Comparison of ENCODE assay signal across 8 cellular contexts in genomic region chr10:63633677-63634487, GRCh38.
DNase-seq lines count a peak whose midpoint lies in the region; ATAC-seq, FAIRE-seq and TF ChIP-seq lines count a peak whose summit lies in the region.

No MANE protein-coding gene starts in this region.

- no peak for TF ChIP-seq POLR2A in uterus (IDR thresholded peaks at IDR 0.05)

- DNase-seq in AG08396 (ENCODE audit: low spot score): peak; percentile 32
- peak; percentile 39 for DNase-seq in RCC 7860 (ENCODE audit: low spot score)
- no peak for DNase-seq in foreskin keratinocyte
- no peak for DNase-seq in uterus
- no peak for DNase-seq in aorta
- no peak for DNase-seq in putamen (ENCODE audit: low spot score)

- H3K4me3 Mint-ChIP-seq in activated T-helper 17 cell treated with anti-CD3 and anti-CD28 coated beads, Interleukin-2, amount 50 U/mL, for 72 hours: no peak overlapping the region

- H3K27ac Mint-ChIP-seq in activated T-helper 17 cell treated with anti-CD3 and anti-CD28 coated beads, Interleukin-2, amount 50 U/mL, for 72 hours: no peak overlapping the region

- H3K27ac ChIP-seq in foreskin keratinocyte: no peak overlapping the region
- H3K27ac ChIP-seq in uterus: no peak overlapping the region
- no peak overlapping the region for H3K27ac ChIP-seq in aorta (ENCODE audit: low read depth in 1 of 2, low read length in 2 of 2)

- TF ChIP-seq CTCF in GM12875 (IDR thresholded peaks at IDR 0.05; ENCODE audit: borderline replicate concordance, insufficient read depth, low read depth, low read length): 0 out of 2 replicates have a peak, but pooled peaks have one; percentile 14
- peak; percentile 69 for TF ChIP-seq CTCF in foreskin keratinocyte (conservative IDR thresholded peaks at IDR 0.05)
- peak in 3 of 4 experiments; percentile 20 to 23 (median 21) for TF ChIP-seq CTCF in uterus (IDR thresholded peaks at IDR 0.05)

- H3K9me3 ChIP-seq in uterus (no peaks in the 10 kb centered on the region), aorta (ENCODE audit: control insufficient read depth, low read length) (no peaks in the 10 kb centered on the region)

- intact Hi-C loops in uterus (cut with DNase I; ENCODE audit: low total_unique reads): loop anchor here (10.0 kb wide), 1 partner anchor 81 kb away; no protein-coding TSS in a partner anchor
- intact Hi-C loops in aorta (cut with DNase I): loop anchor here (5.0 to 10.0 kb wide), 6 partner anchors 63 to 469 kb away; partner anchors contain the start of gene JMJD1C (in 1 of the 2)

- ATAC-seq in foreskin keratinocyte (no peak), aorta (ENCODE audit: low FRiP score) (no peak)
- ATAC-seq in activated T-helper 17 cell treated with anti-CD3 and anti-CD28 coated beads, Interleukin-2, amount 50 U/mL, for 72 hours (replicated peaks): no peak

- H3K9me3 Mint-ChIP-seq in activated T-helper 17 cell treated with anti-CD3 and anti-CD28 coated beads, Interleukin-2, amount 50 U/mL, for 72 hours: no peaks in the 10 kb centered on the region

- peaks cover 4% of the 10 kb centered on the region for H3K4me1 Mint-ChIP-seq in activated T-helper 17 cell treated with anti-CD3 and anti-CD28 coated beads, Interleukin-2, amount 50 U/mL, for 72 hours

- H3K4me3 ChIP-seq in GM12875 (ENCODE audit: low read depth, low read length): no peak overlapping the region
- no peak overlapping the region for H3K4me3 ChIP-seq in uterus
- H3K4me3 ChIP-seq in aorta (ENCODE audit: low read length in 2 of 2): no peak overlapping the region

- FAIRE-seq in RCC 7860 (lab: Jason Lieb, UNC): no peak

- no peaks in the 10 kb centered on the region for H3K27me3 Mint-ChIP-seq in activated T-helper 17 cell treated with anti-CD3 and anti-CD28 coated beads, Interleukin-2, amount 50 U/mL, for 72 hours

- H3K36me3 ChIP-seq in uterus (no peaks in the 10 kb centered on the region), aorta (ENCODE audit: control insufficient read depth in 1 of 2, insufficient read depth in 2 of 2, low read length in 1 of 2) (no peaks in the 10 kb centered on the region)

- H3K36me3 Mint-ChIP-seq in activated T-helper 17 cell treated with anti-CD3 and anti-CD28 coated beads, Interleukin-2, amount 50 U/mL, for 72 hours (ENCODE audit: low read depth): no peaks in the 10 kb centered on the region

- WGBS in aorta, 2 donors: 77% methylated on average over 5 of the region's 5 CpGs

- H3K27me3 ChIP-seq in foreskin keratinocyte (no peaks in the 10 kb centered on the region), uterus (no peaks in the 10 kb centered on the region), aorta (ENCODE audit: control insufficient read depth in 1 of 2, insufficient read depth in 2 of 2, low read length in 1 of 2) (no peaks in the 10 kb centered on the region)

- H3K4me1 ChIP-seq in foreskin keratinocyte: peaks cover 10% of the 10 kb centered on the region
- no peaks in the 10 kb centered on the region for H3K4me1 ChIP-seq in uterus
- H3K4me1 ChIP-seq in aorta (ENCODE audit: control insufficient read depth in 1 of 2, insufficient read depth in 2 of 2, low read length in 2 of 2): no peaks in the 10 kb centered on the region

Comparison
In these comparisons a context has a peak if more than half of its experiments do, and no peak if none do; other contexts are left out.
1. DNase-seq: peak in AG08396 (single experiment) and RCC 7860 (single experiment); none in foreskin keratinocyte (0 of 2), uterus (0 of 2), aorta (0 of 2) and putamen (single experiment).
2. CTCF ChIP-seq: peak in every context shown above with its lines; median percentile 69 in foreskin keratinocyte; 21 in uterus; 14 in GM12875.